8 cellular contexts compared by ENCODE assay signal in the genomic region with DNA sequence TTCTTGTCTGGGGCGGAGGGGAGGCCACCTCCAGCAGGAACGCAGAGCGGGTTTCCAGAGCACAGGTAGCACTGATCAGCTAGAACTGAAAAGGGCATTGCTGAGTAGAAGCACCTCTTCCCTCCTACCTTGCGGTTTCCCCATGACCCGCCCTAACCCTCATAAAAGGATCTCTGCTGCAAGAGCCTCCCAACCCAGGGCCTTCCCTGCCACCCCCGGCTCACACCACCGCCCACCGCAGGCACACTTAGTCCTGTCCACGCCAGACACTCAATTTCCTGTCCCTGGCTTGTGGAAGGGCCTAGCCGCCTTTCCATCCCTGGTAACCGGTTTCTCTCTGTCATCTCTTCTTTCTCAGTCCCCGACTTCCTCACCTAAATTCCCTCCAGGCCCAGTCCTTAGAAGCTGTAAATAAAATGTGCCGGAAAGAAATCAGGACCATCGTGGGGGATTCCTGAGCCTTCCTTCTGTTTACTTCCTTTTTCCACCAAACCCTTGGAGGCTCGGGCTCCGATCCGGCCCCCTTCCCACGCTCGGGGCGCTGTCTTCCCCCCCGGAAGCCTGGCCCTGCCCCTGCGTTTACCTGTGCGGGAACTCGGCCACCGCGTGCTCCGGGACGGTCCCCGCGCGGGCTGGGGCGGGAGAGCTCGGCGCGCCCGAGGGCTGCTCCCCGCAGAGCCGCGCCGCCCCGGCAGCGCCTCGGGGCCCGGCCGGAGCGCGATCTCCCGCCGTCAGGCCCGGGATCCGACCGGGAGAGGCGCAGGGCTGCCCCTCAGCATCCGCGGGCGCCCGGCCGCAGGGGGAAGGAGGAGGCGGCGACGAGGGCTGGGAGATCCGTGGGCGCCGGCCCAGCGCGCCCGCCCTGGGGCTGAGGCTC. TPM values are rescaled to one million over a fixed set of nuclear protein-coding genes. Genes with fewer than 3 reads are reported as not detected.
DNase-seq lines count a peak whose midpoint lies in the region; ATAC-seq and TF ChIP-seq lines count a peak whose summit lies in the region.

No MANE protein-coding gene starts in this region.

- H3K4me2 ChIP-seq in Loucy (ENCODE audit: low read depth, low read length, poor library complexity, severe bottlenecking): peak overlapping the region; percentile 79

- H3K27me3 ChIP-seq in Loucy (ENCODE audit: insufficient read depth, low read length, poor library complexity, severe bottlenecking) (no peaks in the 10 kb centered on the region), mucosa of stomach (ENCODE audit: control insufficient read depth, insufficient read depth, low read length) (peaks cover 22% of the 10 kb centered on the region), stomach smooth muscle (ENCODE audit: control insufficient read depth in 1 of 2, insufficient read depth in 2 of 2, low read length in 2 of 2) (no peaks in the 10 kb centered on the region)

- H3K36me3 Mint-ChIP-seq in activated CD4-positive, alpha-beta memory T cell treated with anti-CD3 and anti-CD28 coated beads for 36 hours: peaks cover 29% of the 10 kb centered on the region

- no peaks in the 10 kb centered on the region for H3K9me3 Mint-ChIP-seq in activated CD4-positive, alpha-beta memory T cell treated with anti-CD3 and anti-CD28 coated beads for 36 hours

- TF ChIP-seq CTCF in Loucy (conservative IDR thresholded peaks at IDR 0.05; ENCODE audit: low read length): no peak

- no peaks in the 10 kb centered on the region for H3K27me3 Mint-ChIP-seq in activated CD4-positive, alpha-beta memory T cell treated with anti-CD3 and anti-CD28 coated beads for 36 hours

- H2AFZ ChIP-seq in Loucy (ENCODE audit: low read length): peak overlapping the region; percentile 79

- POLR2A ChIA-PET in activated CD4-positive, alpha-beta memory T cell treated with anti-CD3 and anti-CD28 coated beads for 36 hours (lab: Charles Lee): interaction anchor here (1.0 to 1.3 kb wide), 2 partner anchors 9 to 92 kb away, joined by 3 to 4 read pairs; no protein-coding TSS in a partner anchor

- H3F3A ChIP-seq in Loucy (ENCODE audit: low read depth): no peaks in the 10 kb centered on the region

- H3K9ac ChIP-seq in Loucy (ENCODE audit: low read depth, low read length, poor library complexity, severe bottlenecking): peak overlapping the region; percentile 74
- H3K9ac ChIP-seq in mucosa of stomach (ENCODE audit: low read length): peak overlapping the region; percentile 53
- peak overlapping the region; percentile 55 to 61 for H3K9ac ChIP-seq in stomach smooth muscle (ENCODE audit: low read length in 2 of 2)

- no peak overlapping the region for H3K27ac ChIP-seq in stomach smooth muscle (ENCODE audit: low read length)

- H3K36me3 ChIP-seq in Loucy (ENCODE audit: insufficient read depth, low read length): no peaks in the 10 kb centered on the region
- no peaks in the 10 kb centered on the region for H3K36me3 ChIP-seq in mucosa of stomach (ENCODE audit: control insufficient read depth, insufficient read depth, low read length)
- H3K36me3 ChIP-seq in stomach smooth muscle (ENCODE audit: control insufficient read depth in 2 of 2, insufficient read depth in 2 of 2, low read length in 2 of 2): no peaks in the 10 kb centered on the region

- H3K9me2 ChIP-seq in Loucy (replicated peaks; ENCODE audit: low read depth, low read length): no peaks in the 10 kb centered on the region

- intact Hi-C loops in activated CD4-positive, alpha-beta memory T cell treated with anti-CD3 and anti-CD28 coated beads for 36 hours (cut with micrococcal nuclease): loop anchor here (1.0 kb wide), 1 partner anchor 53 kb away; no protein-coding TSS in a partner anchor

- peaks cover 52% of the 10 kb centered on the region for H3K79me2 ChIP-seq in Loucy (ENCODE audit: insufficient read depth, low read length)

- H3K4me1 Mint-ChIP-seq in activated CD4-positive, alpha-beta memory T cell treated with anti-CD3 and anti-CD28 coated beads for 36 hours (ENCODE audit: low read depth): peaks cover 46% of the 10 kb centered on the region

- peak overlapping the region; percentile 97 for H3K4me3 Mint-ChIP-seq in activated CD4-positive, alpha-beta memory T cell treated with anti-CD3 and anti-CD28 coated beads for 36 hours

- H3K9me3 ChIP-seq in Loucy (ENCODE audit: insufficient read depth, low read depth, low read length): no peaks in the 10 kb centered on the region
- no peaks in the 10 kb centered on the region for H3K9me3 ChIP-seq in mucosa of stomach (ENCODE audit: control insufficient read depth, low read length)
- no peaks in the 10 kb centered on the region for H3K9me3 ChIP-seq in stomach smooth muscle (ENCODE audit: control insufficient read depth in 2 of 2, low read length in 2 of 2)

- CTCF ChIA-PET in activated CD4-positive, alpha-beta memory T cell treated with anti-CD3 and anti-CD28 coated beads for 36 hours (lab: Charles Lee): interaction anchor here (1.2 to 2.2 kb wide), 2 partner anchors 53 to 56 kb away, joined by 3 to 7 read pairs; no protein-coding TSS in a partner anchor

- H3K4me1 ChIP-seq in Loucy (ENCODE audit: insufficient read depth, low read length, poor library complexity, severe bottlenecking) (peaks cover 39% of the 10 kb centered on the region), mucosa of stomach (ENCODE audit: control insufficient read depth, insufficient read depth, low read length) (peaks cover 12% of the 10 kb centered on the region), stomach smooth muscle (ENCODE audit: control insufficient read depth, insufficient read depth, low read length) (peaks cover 22% of the 10 kb centered on the region)

- H4K20me1 ChIP-seq in Loucy (ENCODE audit: insufficient read depth, low read length, poor library complexity, severe bottlenecking): peaks cover 45% of the 10 kb centered on the region

- ATAC-seq in GM21825 (IDR thresholded peaks at IDR 0.05; ENCODE audit: unreplicated experiment): peak; percentile 16

- H3K4me3 ChIP-seq in Loucy (ENCODE audit: low read length, poor library complexity, severe bottlenecking) (peak overlapping the region; percentile 92), mucosa of stomach (ENCODE audit: low read length) (peak overlapping the region; percentile 19), stomach smooth muscle (ENCODE audit: low read length in 2 of 2) (peak overlapping the region; percentile 48 to 74)

- H3K27ac Mint-ChIP-seq in activated CD4-positive, alpha-beta memory T cell treated with anti-CD3 and anti-CD28 coated beads for 36 hours: peak overlapping the region; percentile 94

- DNase-seq in ELR (ENCODE audit: low read depth) (peak; percentile 46), mucosa of gallbladder (ENCODE audit: low spot score) (no peak)
- DNase-seq in activated CD4-positive, alpha-beta memory T cell treated with anti-CD3 and anti-CD28 coated beads for 36 hours: peak; percentile 83
- DNase-seq in effector CD4-positive, alpha-beta T cell: peak; percentile 42

RNA-seq across cellular contexts. Expression of a gene that starts 0.7 kb away (rescaled TPM):
- 10 to 100 TPM; 68.7 to 71.7 TPM for total RNA-seq in activated CD4-positive, alpha-beta memory T cell treated with anti-CD3 and anti-CD28 coated beads for 36 hours
- 30.1 TPM for total RNA-seq in mucosa of gallbladder

RNA-seq across cellular contexts. Expression of a gene that starts 52.4 kb away (rescaled TPM):
- total RNA-seq in activated CD4-positive, alpha-beta memory T cell treated with anti-CD3 and anti-CD28 coated beads for 36 hours: 1 to 10 TPM; 5.5 to 6.9 TPM
- 6.1 TPM for total RNA-seq in mucosa of gallbladder

Comparison
In these comparisons a context has a peak if more than half of its experiments do, and no peak if none do; other contexts are left out.
1. H3K4me3 ChIP-seq: peak in every context shown above with its lines; median percentile 92 in Loucy; 61 in stomach smooth muscle; 19 in mucosa of stomach.